1 cellular context compared by ENCODE assay signal in the genomic region with DNA sequence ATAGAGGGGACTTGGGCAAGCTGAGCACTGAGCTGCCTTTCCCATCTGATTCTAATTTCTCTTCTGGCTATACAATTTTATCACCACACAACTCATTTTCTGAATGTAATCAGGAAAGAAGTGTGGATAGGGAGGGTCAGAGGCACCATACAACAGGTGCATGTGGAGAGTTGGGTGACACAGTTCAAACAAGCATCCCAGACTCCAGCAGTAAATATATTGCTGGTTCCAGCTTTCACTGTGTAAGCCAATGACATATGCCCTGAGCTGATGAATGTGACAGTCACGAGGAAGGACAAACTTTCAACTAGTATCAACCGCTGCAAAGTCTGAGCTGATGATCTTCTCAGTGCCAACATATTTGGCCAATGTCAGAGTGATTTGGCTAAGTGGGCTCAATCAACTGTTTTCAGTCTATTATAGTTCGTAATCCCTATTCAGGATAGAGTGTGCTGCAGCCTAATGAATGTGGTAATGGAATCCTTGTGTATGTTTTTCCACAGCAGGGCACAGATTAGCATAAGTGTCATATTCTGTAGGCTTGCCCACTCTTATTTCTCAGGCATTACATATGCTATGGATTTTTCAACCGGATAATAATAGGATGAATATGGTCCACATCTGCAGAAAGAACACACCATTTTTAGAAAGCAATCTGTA.
A peak's percentile ranks its signal among the peaks of the same experiment; 100 is the strongest.
TF ChIP-seq lines count a peak whose summit lies in the region.

No MANE protein-coding gene starts in this region.

TF ChIP-seq in HEK293, 187 proteins besides CTCF, POLR2A, EP300 and RAD21 (continued from another document and continues in another):
- TF ChIP-seq, protein P1, sequence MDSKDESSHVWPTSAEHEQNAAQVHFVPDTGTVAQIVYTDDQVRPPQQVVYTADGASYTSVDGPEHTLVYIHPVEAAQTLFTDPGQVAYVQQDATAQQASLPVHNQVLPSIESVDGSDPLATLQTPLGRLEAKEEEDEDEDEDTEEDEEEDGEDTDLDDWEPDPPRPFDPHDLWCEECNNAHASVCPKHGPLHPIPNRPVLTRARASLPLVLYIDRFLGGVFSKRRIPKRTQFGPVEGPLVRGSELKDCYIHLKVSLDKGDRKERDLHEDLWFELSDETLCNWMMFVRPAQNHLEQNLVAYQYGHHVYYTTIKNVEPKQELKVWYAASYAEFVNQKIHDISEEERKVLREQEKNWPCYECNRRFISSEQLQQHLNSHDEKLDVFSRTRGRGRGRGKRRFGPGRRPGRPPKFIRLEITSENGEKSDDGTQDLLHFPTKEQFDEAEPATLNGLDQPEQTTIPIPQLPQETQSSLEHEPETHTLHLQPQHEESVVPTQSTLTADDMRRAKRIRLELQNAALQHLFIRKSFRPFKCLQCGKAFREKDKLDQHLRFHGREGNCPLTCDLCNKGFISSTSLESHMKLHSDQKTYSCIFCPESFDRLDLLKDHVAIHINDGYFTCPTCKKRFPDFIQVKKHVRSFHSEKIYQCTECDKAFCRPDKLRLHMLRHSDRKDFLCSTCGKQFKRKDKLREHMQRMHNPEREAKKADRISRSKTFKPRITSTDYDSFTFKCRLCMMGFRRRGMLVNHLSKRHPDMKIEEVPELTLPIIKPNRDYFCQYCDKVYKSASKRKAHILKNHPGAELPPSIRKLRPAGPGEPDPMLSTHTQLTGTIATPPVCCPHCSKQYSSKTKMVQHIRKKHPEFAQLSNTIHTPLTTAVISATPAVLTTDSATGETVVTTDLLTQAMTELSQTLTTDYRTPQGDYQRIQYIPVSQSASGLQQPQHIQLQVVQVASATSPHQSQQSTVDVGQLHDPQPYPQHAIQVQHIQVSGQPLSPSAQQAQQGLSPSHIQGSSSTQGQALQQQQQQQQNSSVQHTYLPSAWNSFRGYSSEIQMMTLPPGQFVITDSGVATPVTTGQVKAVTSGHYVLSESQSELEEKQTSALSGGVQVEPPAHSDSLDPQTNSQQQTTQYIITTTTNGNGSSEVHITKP (tag by site-specific recombination; IDR thresholded peaks at IDR 0.05), result no peak
- TF ChIP-seq, protein P2, sequence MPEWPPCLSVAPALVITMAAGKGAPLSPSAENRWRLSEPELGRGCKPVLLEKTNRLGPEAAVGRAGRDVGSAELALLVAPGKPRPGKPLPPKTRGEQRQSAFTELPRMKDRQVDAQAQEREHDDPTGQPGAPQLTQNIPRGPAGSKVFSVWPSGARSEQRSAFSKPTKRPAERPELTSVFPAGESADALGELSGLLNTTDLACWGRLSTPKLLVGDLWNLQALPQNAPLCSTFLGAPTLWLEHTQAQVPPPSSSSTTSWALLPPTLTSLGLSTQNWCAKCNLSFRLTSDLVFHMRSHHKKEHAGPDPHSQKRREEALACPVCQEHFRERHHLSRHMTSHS (tag by site-specific recombination; IDR thresholded peaks at IDR 0.05), result no peak
- peak; percentile 82 for TF ChIP-seq WT1 (tag by site-specific recombination; IDR thresholded peaks at IDR 0.05)
- TF ChIP-seq ZNF658 (tag by site-specific recombination; IDR thresholded peaks at IDR 0.05), result no peak
- TF ChIP-seq ZNF600 (tag by site-specific recombination; IDR thresholded peaks at IDR 0.05), result peak; percentile 54; the same call in 1 of the 2 replicates
- TF ChIP-seq ZNF23 (tag by site-specific recombination; IDR thresholded peaks at IDR 0.05; ENCODE audit: borderline replicate concordance), result no peak
- no peak for TF ChIP-seq ZNF558 (tag by site-specific recombination; IDR thresholded peaks at IDR 0.05)
- no peak for TF ChIP-seq ZNF341 (tag by site-specific recombination; IDR thresholded peaks at IDR 0.05; ENCODE audit: low read depth)
- 0 out of 2 replicates have a peak, but pooled peaks have one; percentile 17 for TF ChIP-seq SP7 (tag by site-specific recombination; IDR thresholded peaks at IDR 0.05)
- no peak for TF ChIP-seq ZBTB1 (tag by site-specific recombination; IDR thresholded peaks at IDR 0.05)
- TF ChIP-seq, protein P3, sequence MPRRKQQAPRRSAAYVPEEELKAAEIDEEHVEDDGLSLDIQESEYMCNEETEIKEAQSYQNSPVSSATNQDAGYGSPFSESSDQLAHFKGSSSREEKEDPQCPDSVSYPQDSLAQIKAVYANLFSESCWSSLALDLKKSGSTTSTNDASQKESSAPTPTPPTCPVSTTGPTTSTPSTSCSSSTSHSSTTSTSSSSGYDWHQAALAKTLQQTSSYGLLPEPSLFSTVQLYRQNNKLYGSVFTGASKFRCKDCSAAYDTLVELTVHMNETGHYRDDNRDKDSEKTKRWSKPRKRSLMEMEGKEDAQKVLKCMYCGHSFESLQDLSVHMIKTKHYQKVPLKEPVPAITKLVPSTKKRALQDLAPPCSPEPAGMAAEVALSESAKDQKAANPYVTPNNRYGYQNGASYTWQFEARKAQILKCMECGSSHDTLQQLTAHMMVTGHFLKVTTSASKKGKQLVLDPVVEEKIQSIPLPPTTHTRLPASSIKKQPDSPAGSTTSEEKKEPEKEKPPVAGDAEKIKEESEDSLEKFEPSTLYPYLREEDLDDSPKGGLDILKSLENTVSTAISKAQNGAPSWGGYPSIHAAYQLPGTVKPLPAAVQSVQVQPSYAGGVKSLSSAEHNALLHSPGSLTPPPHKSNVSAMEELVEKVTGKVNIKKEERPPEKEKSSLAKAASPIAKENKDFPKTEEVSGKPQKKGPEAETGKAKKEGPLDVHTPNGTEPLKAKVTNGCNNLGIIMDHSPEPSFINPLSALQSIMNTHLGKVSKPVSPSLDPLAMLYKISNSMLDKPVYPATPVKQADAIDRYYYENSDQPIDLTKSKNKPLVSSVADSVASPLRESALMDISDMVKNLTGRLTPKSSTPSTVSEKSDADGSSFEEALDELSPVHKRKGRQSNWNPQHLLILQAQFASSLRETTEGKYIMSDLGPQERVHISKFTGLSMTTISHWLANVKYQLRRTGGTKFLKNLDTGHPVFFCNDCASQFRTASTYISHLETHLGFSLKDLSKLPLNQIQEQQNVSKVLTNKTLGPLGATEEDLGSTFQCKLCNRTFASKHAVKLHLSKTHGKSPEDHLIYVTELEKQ (tag by site-specific recombination; IDR thresholded peaks at IDR 0.05; ENCODE audit: borderline replicate concordance), result no peak
- no peak for TF ChIP-seq ZNF549 (tag by site-specific recombination; IDR thresholded peaks at IDR 0.05)
- TF ChIP-seq, protein P4, sequence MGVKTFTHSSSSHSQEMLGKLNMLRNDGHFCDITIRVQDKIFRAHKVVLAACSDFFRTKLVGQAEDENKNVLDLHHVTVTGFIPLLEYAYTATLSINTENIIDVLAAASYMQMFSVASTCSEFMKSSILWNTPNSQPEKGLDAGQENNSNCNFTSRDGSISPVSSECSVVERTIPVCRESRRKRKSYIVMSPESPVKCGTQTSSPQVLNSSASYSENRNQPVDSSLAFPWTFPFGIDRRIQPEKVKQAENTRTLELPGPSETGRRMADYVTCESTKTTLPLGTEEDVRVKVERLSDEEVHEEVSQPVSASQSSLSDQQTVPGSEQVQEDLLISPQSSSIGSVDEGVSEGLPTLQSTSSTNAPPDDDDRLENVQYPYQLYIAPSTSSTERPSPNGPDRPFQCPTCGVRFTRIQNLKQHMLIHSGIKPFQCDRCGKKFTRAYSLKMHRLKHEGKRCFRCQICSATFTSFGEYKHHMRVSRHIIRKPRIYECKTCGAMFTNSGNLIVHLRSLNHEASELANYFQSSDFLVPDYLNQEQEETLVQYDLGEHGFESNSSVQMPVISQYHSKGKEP (tag by site-specific recombination; IDR thresholded peaks at IDR 0.05), result peak; percentile 76
- TF ChIP-seq ZNF423 (tag by site-specific recombination; IDR thresholded peaks at IDR 0.05), result no peak
- no peak for TF ChIP-seq YY2 (tag by site-specific recombination; IDR thresholded peaks at IDR 0.05)
- TF ChIP-seq ZNF837 (tag by site-specific recombination; IDR thresholded peaks at IDR 0.05), result no peak
- 0 out of 2 replicates have a peak, but pooled peaks have one; percentile 61 for TF ChIP-seq GLI2 (tag by site-specific recombination; IDR thresholded peaks at IDR 0.05; ENCODE audit: borderline replicate concordance, low read depth)
- no peak for TF ChIP-seq KLF1 (tag by site-specific recombination; IDR thresholded peaks at IDR 0.05)
- TF ChIP-seq ZNF248 (tag by site-specific recombination; IDR thresholded peaks at IDR 0.05), result no peak
- TF ChIP-seq ZNF223 (tag by site-specific recombination; IDR thresholded peaks at IDR 0.05), result no peak
- TF ChIP-seq OVOL3 (tag by site-specific recombination; IDR thresholded peaks at IDR 0.05), result peak; percentile 72; the same call in 1 of the 2 replicates
- TF ChIP-seq ZNF132 (tag by site-specific recombination; IDR thresholded peaks at IDR 0.05; ENCODE audit: borderline replicate concordance), result no peak
- TF ChIP-seq ZNF48 (tag by site-specific recombination; IDR thresholded peaks at IDR 0.05), result no peak
- no peak for TF ChIP-seq ZIC2 (tag by site-specific recombination; IDR thresholded peaks at IDR 0.05)
- peak; percentile 54; the same call in 1 of the 2 replicates for TF ChIP-seq IKZF3 (tag by site-specific recombination; IDR thresholded peaks at IDR 0.05)
- TF ChIP-seq, protein P5, sequence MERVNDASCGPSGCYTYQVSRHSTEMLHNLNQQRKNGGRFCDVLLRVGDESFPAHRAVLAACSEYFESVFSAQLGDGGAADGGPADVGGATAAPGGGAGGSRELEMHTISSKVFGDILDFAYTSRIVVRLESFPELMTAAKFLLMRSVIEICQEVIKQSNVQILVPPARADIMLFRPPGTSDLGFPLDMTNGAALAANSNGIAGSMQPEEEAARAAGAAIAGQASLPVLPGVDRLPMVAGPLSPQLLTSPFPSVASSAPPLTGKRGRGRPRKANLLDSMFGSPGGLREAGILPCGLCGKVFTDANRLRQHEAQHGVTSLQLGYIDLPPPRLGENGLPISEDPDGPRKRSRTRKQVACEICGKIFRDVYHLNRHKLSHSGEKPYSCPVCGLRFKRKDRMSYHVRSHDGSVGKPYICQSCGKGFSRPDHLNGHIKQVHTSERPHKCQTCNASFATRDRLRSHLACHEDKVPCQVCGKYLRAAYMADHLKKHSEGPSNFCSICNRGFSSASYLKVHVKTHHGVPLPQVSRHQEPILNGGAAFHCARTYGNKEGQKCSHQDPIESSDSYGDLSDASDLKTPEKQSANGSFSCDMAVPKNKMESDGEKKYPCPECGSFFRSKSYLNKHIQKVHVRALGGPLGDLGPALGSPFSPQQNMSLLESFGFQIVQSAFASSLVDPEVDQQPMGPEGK (tag by site-specific recombination; IDR thresholded peaks at IDR 0.05), result no peak
- TF ChIP-seq ZFP3 (tag by site-specific recombination; IDR thresholded peaks at IDR 0.05; ENCODE audit: low read depth), result no peak
- peak; percentile 43; the same call in 1 of the 2 replicates for TF ChIP-seq ZEB2 (tag by site-specific recombination; IDR thresholded peaks at IDR 0.05)
- no peak for TF ChIP-seq ZNF155 (tag by site-specific recombination; IDR thresholded peaks at IDR 0.05)
- TF ChIP-seq ZBTB20 (tag by site-specific recombination; IDR thresholded peaks at IDR 0.05), result no peak
- no peak for TF ChIP-seq HOXC10 (CRISPR knock-in tag; IDR thresholded peaks at IDR 0.05)
- TF ChIP-seq ZNF843 (tag by site-specific recombination; IDR thresholded peaks at IDR 0.05), result peak; percentile 85
- no peak for TF ChIP-seq ZNF416 (tag by site-specific recombination; IDR thresholded peaks at IDR 0.05)
- TF ChIP-seq ZNF701 (tag by site-specific recombination; IDR thresholded peaks at IDR 0.05), result no peak
- TF ChIP-seq ZNF426 (tag by site-specific recombination; IDR thresholded peaks at IDR 0.05), result no peak
- 0 out of 2 replicates have a peak, but pooled peaks have one; percentile 25 for TF ChIP-seq ZNF629 (tag by site-specific recombination; IDR thresholded peaks at IDR 0.05)
- no peak for TF ChIP-seq SP3 (tag by site-specific recombination; IDR thresholded peaks at IDR 0.05)
- TF ChIP-seq, protein P6, sequence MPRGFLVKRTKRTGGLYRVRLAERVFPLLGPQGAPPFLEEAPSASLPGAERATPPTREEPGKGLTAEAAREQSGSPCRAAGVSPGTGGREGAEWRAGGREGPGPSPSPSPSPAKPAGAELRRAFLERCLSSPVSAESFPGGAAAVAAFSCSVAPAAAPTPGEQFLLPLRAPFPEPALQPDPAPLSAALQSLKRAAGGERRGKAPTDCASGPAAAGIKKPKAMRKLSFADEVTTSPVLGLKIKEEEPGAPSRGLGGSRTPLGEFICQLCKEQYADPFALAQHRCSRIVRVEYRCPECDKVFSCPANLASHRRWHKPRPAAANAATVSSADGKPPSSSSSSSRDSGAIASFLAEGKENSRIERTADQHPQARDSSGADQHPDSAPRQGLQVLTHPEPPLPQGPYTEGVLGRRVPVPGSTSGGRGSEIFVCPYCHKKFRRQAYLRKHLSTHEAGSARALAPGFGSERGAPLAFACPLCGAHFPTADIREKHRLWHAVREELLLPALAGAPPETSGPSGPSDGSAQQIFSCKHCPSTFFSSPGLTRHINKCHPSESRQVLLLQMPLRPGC (tag by site-specific recombination; IDR thresholded peaks at IDR 0.05), result peak; percentile 71
- TF ChIP-seq RBAK (tag by site-specific recombination; IDR thresholded peaks at IDR 0.05), result no peak
- TF ChIP-seq ZNF366 (tag by site-specific recombination; conservative IDR thresholded peaks at IDR 0.05), result no peak
- peak; percentile 64 for TF ChIP-seq FEZF1 (tag by site-specific recombination; IDR thresholded peaks at IDR 0.05)
- no peak for TF ChIP-seq ZNF830 (tag by site-specific recombination; IDR thresholded peaks at IDR 0.05; ENCODE audit: low read depth)
- TF ChIP-seq ZNF571 (tag by site-specific recombination; IDR thresholded peaks at IDR 0.05), result no peak
- no peak for TF ChIP-seq ZNF785 (tag by site-specific recombination; IDR thresholded peaks at IDR 0.05)
- no peak for TF ChIP-seq ZNF114 (tag by site-specific recombination; IDR thresholded peaks at IDR 0.05)
- TF ChIP-seq, protein P7, sequence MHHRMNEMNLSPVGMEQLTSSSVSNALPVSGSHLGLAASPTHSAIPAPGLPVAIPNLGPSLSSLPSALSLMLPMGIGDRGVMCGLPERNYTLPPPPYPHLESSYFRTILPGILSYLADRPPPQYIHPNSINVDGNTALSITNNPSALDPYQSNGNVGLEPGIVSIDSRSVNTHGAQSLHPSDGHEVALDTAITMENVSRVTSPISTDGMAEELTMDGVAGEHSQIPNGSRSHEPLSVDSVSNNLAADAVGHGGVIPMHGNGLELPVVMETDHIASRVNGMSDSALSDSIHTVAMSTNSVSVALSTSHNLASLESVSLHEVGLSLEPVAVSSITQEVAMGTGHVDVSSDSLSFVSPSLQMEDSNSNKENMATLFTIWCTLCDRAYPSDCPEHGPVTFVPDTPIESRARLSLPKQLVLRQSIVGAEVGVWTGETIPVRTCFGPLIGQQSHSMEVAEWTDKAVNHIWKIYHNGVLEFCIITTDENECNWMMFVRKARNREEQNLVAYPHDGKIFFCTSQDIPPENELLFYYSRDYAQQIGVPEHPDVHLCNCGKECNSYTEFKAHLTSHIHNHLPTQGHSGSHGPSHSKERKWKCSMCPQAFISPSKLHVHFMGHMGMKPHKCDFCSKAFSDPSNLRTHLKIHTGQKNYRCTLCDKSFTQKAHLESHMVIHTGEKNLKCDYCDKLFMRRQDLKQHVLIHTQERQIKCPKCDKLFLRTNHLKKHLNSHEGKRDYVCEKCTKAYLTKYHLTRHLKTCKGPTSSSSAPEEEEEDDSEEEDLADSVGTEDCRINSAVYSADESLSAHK (tag by site-specific recombination; IDR thresholded peaks at IDR 0.05), result peak; percentile 43; the same call in 1 of the 2 replicates
- TF ChIP-seq GLI4 (tag by site-specific recombination; IDR thresholded peaks at IDR 0.05), result no peak
- TF ChIP-seq ZNF138 (tag by site-specific recombination; IDR thresholded peaks at IDR 0.05; ENCODE audit: borderline replicate concordance), result no peak
- TF ChIP-seq ZNF2 (tag by site-specific recombination; IDR thresholded peaks at IDR 0.05), result peak; percentile 27; the same call in 1 of the 2 replicates
- TF ChIP-seq SCRT2 (tag by site-specific recombination; IDR thresholded peaks at IDR 0.05), result peak; percentile 91
- peak; percentile 73 for TF ChIP-seq ZBTB17 (tag by site-specific recombination; IDR thresholded peaks at IDR 0.05)
- no peak for TF ChIP-seq ZNF354C (tag by site-specific recombination; IDR thresholded peaks at IDR 0.05; ENCODE audit: borderline replicate concordance, low read depth)
- no peak for TF ChIP-seq ZBTB7A (tag by site-specific recombination; IDR thresholded peaks at IDR 0.05; ENCODE audit: low read depth)
